1 cellular context compared by ENCODE assay signal in the genomic region with DNA sequence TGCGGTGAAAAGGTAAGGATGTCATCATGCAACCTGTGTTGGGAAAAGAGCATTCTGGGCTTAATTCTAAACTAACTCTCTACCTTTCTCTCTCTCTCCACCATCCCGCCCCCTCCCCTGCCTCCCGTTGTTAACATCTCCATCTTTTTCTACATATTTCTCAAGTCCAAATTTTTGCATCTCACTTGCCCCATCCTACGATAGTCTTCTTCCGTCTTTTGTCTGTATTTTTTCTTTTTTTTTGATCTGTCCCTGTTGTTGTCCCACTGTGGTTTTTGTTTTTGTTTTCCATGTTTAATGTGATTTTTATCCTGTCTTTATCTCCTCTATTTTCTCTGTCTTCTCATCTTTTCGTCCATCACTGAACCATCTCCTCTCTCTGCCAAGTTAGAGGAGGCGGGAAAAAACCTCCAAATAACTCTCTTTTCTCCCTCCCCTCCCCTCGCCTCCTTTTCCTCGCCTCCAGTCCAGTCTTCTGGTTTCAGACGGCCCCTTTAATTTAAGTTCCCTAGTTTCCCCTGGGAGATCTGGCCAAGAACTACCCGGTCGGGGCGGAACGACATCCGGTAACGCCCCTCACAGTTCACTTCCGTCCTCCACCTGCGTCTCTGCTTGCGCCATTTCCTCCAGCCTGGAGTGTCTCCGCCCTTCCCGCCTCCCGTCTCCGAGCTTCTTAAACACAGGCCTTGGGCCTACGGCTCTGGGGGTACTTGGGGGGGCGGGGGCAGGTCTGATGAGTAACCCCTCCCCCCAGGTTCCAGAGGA.
TF ChIP-seq lines count a peak whose summit lies in the region.

A gene with protein sequence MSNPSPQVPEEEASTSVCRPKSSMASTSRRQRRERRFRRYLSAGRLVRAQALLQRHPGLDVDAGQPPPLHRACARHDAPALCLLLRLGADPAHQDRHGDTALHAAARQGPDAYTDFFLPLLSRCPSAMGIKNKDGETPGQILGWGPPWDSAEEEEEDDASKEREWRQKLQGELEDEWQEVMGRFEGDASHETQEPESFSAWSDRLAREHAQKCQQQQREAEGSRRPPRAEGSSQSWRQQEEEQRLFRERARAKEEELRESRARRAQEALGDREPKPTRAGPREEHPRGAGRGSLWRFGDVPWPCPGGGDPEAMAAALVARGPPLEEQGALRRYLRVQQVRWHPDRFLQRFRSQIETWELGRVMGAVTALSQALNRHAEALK (plus strand): TSS at position 647 of the 765 bp plus-strand sequence. CDS start 87 bp downstream, at position 734.

TF ChIP-seq in HepG2, 621 proteins besides CTCF, POLR2A, EP300 and RAD21 (continued from another document and continues in another):
- TF ChIP-seq, protein P1, sequence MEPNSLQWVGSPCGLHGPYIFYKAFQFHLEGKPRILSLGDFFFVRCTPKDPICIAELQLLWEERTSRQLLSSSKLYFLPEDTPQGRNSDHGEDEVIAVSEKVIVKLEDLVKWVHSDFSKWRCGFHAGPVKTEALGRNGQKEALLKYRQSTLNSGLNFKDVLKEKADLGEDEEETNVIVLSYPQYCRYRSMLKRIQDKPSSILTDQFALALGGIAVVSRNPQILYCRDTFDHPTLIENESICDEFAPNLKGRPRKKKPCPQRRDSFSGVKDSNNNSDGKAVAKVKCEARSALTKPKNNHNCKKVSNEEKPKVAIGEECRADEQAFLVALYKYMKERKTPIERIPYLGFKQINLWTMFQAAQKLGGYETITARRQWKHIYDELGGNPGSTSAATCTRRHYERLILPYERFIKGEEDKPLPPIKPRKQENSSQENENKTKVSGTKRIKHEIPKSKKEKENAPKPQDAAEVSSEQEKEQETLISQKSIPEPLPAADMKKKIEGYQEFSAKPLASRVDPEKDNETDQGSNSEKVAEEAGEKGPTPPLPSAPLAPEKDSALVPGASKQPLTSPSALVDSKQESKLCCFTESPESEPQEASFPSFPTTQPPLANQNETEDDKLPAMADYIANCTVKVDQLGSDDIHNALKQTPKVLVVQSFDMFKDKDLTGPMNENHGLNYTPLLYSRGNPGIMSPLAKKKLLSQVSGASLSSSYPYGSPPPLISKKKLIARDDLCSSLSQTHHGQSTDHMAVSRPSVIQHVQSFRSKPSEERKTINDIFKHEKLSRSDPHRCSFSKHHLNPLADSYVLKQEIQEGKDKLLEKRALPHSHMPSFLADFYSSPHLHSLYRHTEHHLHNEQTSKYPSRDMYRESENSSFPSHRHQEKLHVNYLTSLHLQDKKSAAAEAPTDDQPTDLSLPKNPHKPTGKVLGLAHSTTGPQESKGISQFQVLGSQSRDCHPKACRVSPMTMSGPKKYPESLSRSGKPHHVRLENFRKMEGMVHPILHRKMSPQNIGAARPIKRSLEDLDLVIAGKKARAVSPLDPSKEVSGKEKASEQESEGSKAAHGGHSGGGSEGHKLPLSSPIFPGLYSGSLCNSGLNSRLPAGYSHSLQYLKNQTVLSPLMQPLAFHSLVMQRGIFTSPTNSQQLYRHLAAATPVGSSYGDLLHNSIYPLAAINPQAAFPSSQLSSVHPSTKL (CRISPR knock-in tag; IDR thresholded peaks at IDR 0.05): peak; percentile 62; the same call in 1 of the 2 replicates
- no peak for TF ChIP-seq EHMT2 (IDR thresholded peaks at IDR 0.05; ENCODE audit: borderline replicate concordance, low read depth, low read length)
- TF ChIP-seq U2AF2 (IDR thresholded peaks at IDR 0.05; ENCODE audit: low read depth, low read length): no peak
- no peak; the same call in 1 of the 2 replicates for TF ChIP-seq RARG (CRISPR knock-in tag; IDR thresholded peaks at IDR 0.05; ENCODE audit: low read depth)
- TF ChIP-seq KLF12 (CRISPR knock-in tag; IDR thresholded peaks at IDR 0.05; ENCODE audit: borderline replicate concordance): peak; percentile 98
- no peak for TF ChIP-seq RBM22 (optimal IDR thresholded peaks at IDR 0.05; ENCODE audit: low read length)
- no peak for TF ChIP-seq HOXA5 (CRISPR knock-in tag; IDR thresholded peaks at IDR 0.05)
- TF ChIP-seq MTA3 (CRISPR knock-in tag; IDR thresholded peaks at IDR 0.05): no peak
- TF ChIP-seq ZNF672 (CRISPR knock-in tag; IDR thresholded peaks at IDR 0.05): no peak
- TF ChIP-seq FOXA3 (CRISPR knock-in tag; IDR thresholded peaks at IDR 0.05): peak; percentile 77
- TF ChIP-seq, protein P2, sequence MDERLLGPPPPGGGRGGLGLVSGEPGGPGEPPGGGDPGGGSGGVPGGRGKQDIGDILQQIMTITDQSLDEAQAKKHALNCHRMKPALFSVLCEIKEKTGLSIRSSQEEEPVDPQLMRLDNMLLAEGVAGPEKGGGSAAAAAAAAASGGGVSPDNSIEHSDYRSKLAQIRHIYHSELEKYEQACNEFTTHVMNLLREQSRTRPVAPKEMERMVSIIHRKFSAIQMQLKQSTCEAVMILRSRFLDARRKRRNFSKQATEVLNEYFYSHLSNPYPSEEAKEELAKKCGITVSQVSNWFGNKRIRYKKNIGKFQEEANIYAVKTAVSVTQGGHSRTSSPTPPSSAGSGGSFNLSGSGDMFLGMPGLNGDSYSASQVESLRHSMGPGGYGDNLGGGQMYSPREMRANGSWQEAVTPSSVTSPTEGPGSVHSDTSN (CRISPR knock-in tag; IDR thresholded peaks at IDR 0.05): no peak
- 0 out of 2 replicates have a peak, but pooled peaks have one; percentile 21 for TF ChIP-seq NCOA2 (CRISPR knock-in tag; IDR thresholded peaks at IDR 0.05)
- TF ChIP-seq, protein P3, sequence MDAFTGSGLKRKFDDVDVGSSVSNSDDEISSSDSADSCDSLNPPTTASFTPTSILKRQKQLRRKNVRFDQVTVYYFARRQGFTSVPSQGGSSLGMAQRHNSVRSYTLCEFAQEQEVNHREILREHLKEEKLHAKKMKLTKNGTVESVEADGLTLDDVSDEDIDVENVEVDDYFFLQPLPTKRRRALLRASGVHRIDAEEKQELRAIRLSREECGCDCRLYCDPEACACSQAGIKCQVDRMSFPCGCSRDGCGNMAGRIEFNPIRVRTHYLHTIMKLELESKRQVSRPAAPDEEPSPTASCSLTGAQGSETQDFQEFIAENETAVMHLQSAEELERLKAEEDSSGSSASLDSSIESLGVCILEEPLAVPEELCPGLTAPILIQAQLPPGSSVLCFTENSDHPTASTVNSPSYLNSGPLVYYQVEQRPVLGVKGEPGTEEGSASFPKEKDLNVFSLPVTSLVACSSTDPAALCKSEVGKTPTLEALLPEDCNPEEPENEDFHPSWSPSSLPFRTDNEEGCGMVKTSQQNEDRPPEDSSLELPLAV (CRISPR knock-in tag; conservative IDR thresholded peaks at IDR 0.05; ENCODE audit: low read depth): no peak
- TF ChIP-seq, protein P4, sequence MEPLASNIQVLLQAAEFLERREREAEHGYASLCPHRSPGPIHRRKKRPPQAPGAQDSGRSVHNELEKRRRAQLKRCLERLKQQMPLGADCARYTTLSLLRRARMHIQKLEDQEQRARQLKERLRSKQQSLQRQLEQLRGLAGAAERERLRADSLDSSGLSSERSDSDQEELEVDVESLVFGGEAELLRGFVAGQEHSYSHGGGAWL (CRISPR knock-in tag; IDR thresholded peaks at IDR 0.05): 0 out of 2 replicates have a peak, but pooled peaks have one; percentile 33
- no peak for TF ChIP-seq HNRNPUL1 (IDR thresholded peaks at IDR 0.05; ENCODE audit: low read depth, low read length)
- TF ChIP-seq, protein P5, sequence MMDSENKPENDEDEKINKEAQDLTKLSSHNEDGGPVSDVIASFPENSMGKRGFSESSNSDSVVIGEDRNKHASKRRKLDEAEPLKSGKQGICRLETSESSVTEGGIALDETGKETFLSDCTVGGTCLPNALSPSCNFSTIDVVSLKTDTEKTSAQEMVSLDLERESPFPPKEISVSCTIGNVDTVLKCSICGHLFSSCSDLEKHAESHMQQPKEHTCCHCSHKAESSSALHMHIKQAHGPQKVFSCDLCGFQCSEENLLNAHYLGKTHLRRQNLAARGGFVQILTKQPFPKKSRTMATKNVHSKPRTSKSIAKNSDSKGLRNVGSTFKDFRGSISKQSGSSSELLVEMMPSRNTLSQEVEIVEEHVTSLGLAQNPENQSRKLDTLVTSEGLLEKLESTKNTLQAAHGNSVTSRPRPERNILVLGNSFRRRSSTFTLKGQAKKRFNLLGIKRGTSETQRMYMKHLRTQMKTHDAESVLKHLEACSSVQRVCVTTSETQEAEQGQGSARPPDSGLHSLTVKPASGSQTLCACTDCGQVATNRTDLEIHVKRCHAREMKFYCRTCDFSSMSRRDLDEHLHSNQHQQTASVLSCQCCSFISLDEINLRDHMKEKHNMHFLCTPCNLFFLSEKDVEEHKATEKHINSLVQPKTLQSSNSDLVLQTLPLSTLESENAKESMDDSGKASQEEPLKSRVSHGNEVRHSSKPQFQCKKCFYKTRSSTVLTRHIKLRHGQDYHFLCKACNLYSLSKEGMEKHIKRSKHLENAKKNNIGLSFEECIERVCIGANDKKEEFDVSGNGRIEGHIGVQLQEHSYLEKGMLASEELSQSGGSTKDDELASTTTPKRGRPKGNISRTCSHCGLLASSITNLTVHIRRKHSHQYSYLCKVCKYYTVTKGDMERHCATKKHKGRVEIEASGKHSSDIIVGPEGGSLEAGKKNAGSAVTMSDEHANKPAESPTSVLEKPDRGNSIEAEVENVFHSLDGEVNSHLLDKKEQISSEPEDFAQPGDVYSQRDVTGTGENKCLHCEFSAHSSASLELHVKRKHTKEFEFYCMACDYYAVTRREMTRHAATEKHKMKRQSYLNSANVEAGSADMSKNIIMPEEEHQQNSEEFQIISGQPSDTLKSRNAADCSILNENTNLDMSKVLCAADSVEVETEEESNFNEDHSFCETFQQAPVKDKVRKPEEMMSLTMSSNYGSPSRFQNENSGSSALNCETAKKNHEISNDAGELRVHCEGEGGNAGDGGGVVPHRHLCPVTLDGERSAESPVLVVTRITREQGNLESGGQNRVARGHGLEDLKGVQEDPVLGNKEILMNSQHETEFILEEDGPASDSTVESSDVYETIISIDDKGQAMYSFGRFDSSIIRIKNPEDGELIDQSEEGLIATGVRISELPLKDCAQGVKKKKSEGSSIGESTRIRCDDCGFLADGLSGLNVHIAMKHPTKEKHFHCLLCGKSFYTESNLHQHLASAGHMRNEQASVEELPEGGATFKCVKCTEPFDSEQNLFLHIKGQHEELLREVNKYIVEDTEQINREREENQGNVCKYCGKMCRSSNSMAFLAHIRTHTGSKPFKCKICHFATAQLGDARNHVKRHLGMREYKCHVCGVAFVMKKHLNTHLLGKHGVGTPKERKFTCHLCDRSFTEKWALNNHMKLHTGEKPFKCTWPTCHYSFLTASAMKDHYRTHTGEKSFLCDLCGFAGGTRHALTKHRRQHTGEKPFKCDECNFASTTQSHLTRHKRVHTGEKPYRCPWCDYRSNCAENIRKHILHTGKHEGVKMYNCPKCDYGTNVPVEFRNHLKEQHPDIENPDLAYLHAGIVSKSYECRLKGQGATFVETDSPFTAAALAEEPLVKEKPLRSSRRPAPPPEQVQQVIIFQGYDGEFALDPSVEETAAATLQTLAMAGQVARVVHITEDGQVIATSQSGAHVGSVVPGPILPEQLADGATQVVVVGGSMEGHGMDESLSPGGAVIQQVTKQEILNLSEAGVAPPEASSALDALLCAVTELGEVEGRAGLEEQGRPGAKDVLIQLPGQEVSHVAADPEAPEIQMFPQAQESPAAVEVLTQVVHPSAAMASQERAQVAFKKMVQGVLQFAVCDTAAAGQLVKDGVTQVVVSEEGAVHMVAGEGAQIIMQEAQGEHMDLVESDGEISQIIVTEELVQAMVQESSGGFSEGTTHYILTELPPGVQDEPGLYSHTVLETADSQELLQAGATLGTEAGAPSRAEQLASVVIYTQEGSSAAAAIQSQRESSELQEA (CRISPR knock-in tag; IDR thresholded peaks at IDR 0.05; ENCODE audit: not compliant biosample characterization): no peak
- no peak for TF ChIP-seq ZNF816 (CRISPR knock-in tag; IDR thresholded peaks at IDR 0.05; ENCODE audit: borderline replicate concordance)
- peak; percentile 68 for TF ChIP-seq KLF11 (CRISPR knock-in tag; IDR thresholded peaks at IDR 0.05)
- TF ChIP-seq, protein P6, sequence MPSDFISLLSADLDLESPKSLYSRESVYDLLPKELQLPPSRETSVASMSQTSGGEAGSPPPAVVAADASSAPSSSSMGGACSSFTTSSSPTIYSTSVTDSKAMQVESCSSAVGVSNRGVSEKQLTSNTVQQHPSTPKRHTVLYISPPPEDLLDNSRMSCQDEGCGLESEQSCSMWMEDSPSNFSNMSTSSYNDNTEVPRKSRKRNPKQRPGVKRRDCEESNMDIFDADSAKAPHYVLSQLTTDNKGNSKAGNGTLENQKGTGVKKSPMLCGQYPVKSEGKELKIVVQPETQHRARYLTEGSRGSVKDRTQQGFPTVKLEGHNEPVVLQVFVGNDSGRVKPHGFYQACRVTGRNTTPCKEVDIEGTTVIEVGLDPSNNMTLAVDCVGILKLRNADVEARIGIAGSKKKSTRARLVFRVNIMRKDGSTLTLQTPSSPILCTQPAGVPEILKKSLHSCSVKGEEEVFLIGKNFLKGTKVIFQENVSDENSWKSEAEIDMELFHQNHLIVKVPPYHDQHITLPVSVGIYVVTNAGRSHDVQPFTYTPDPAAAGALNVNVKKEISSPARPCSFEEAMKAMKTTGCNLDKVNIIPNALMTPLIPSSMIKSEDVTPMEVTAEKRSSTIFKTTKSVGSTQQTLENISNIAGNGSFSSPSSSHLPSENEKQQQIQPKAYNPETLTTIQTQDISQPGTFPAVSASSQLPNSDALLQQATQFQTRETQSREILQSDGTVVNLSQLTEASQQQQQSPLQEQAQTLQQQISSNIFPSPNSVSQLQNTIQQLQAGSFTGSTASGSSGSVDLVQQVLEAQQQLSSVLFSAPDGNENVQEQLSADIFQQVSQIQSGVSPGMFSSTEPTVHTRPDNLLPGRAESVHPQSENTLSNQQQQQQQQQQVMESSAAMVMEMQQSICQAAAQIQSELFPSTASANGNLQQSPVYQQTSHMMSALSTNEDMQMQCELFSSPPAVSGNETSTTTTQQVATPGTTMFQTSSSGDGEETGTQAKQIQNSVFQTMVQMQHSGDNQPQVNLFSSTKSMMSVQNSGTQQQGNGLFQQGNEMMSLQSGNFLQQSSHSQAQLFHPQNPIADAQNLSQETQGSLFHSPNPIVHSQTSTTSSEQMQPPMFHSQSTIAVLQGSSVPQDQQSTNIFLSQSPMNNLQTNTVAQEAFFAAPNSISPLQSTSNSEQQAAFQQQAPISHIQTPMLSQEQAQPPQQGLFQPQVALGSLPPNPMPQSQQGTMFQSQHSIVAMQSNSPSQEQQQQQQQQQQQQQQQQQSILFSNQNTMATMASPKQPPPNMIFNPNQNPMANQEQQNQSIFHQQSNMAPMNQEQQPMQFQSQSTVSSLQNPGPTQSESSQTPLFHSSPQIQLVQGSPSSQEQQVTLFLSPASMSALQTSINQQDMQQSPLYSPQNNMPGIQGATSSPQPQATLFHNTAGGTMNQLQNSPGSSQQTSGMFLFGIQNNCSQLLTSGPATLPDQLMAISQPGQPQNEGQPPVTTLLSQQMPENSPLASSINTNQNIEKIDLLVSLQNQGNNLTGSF (CRISPR knock-in tag; IDR thresholded peaks at IDR 0.05): no peak
- no peak for TF ChIP-seq ZNF598 (CRISPR knock-in tag; IDR thresholded peaks at IDR 0.05; ENCODE audit: borderline replicate concordance)
- TF ChIP-seq NCOA1 (CRISPR knock-in tag; IDR thresholded peaks at IDR 0.05): no peak
- TF ChIP-seq ZMAT3 (CRISPR knock-in tag; conservative IDR thresholded peaks at IDR 0.05): no peak; the same call in 1 of the 2 replicates
- no peak for TF ChIP-seq ZNF841 (CRISPR knock-in tag; IDR thresholded peaks at IDR 0.05; ENCODE audit: borderline replicate concordance)
- TF ChIP-seq SP1 (IDR thresholded peaks at IDR 0.05): no peak; the same call in 1 of the 2 replicates
- peak; percentile 99 for TF ChIP-seq SP1 (CRISPR knock-in tag; IDR thresholded peaks at IDR 0.05)
- TF ChIP-seq CBX2 (IDR thresholded peaks at IDR 0.05; ENCODE audit: low read depth, low read length): no peak
- no peak for TF ChIP-seq CBX2 (CRISPR knock-in tag; IDR thresholded peaks at IDR 0.05; ENCODE audit: low read depth)
